In genomic region chr15:67079361-67079760, GRCh38 we compare ENCODE assay signal across 1 cellular context.
A peak's percentile ranks its signal among the peaks of the same experiment; 100 is the strongest.
TF ChIP-seq lines count a peak whose summit lies in the region.

No MANE protein-coding gene starts in this region.

TF ChIP-seq in K562, 482 proteins besides CTCF, POLR2A, EP300 and RAD21:
- TF ChIP-seq CBFA2T3 (IDR thresholded peaks at IDR 0.05) (no peak), ZNF316 (IDR thresholded peaks at IDR 0.05) (0 out of 2 replicates have a peak, but pooled peaks have one; percentile 16), ZNF609 (CRISPR knock-in tag; IDR thresholded peaks at IDR 0.05; ENCODE audit: borderline replicate concordance) (no peak), RHOXF2B (CRISPR knock-in tag; conservative IDR thresholded peaks at IDR 0.05) (no peak)
- TF ChIP-seq, protein P1, sequence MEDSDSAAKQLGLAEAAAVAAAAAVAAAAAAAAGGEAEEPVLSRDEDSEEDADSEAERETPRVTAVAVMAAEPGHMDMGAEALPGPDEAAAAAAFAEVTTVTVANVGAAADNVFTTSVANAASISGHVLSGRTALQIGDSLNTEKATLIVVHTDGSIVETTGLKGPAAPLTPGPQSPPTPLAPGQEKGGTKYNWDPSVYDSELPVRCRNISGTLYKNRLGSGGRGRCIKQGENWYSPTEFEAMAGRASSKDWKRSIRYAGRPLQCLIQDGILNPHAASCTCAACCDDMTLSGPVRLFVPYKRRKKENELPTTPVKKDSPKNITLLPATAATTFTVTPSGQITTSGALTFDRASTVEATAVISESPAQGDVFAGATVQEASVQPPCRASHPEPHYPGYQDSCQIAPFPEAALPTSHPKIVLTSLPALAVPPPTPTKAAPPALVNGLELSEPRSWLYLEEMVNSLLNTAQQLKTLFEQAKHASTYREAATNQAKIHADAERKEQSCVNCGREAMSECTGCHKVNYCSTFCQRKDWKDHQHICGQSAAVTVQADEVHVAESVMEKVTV (CRISPR knock-in tag; IDR thresholded peaks at IDR 0.05) = no peak
TF ChIP-seq in K562: peak in this region for 1.
